In genomic region chr17:58005031-58005727, GRCh38 we compare ENCODE assay signal across 8 cellular contexts. TPM values are rescaled to one million over a fixed set of nuclear protein-coding genes. Genes with fewer than 3 reads are reported as not detected.
A peak's percentile ranks its signal among the peaks of the same experiment; 100 is the strongest.
DNase-seq lines count a peak whose midpoint lies in the region; ATAC-seq, FAIRE-seq and TF ChIP-seq lines count a peak whose summit lies in the region.

No MANE protein-coding gene starts in this region.

- in situ Hi-C loops in GM12878 (cut with MboI): no loop called here

- no peak for DNase-seq in AG10803 (ENCODE audit: low read depth)
- no peak for DNase-seq in GM12878 (ENCODE audit: low read depth, low spot score)
- no peak for DNase-seq in RPMI8226

- TF ChIP-seq CTCF in AG10803 (conservative IDR thresholded peaks at IDR 0.05; ENCODE audit: low read length): no peak; the same call in 1 of the 2 replicates
- no peak for TF ChIP-seq CTCF in GM12878 (IDR thresholded peaks at IDR 0.05 in 2 of 3, conservative IDR thresholded peaks at IDR 0.05 in 1 of 3; ENCODE audit: control insufficient read depth in 2 of 3, extremely low read depth in 1 of 3, insufficient read depth in 1 of 3, low read depth in 3 of 3, low read length in 3 of 3)

- H3K9ac ChIP-seq in HUES6 (ENCODE audit: low read length) (peak overlapping the region; percentile 96), GM12878 (ENCODE audit: control insufficient read depth, insufficient read depth, low read length) (peak overlapping the region; percentile 95), muscle layer of colon (ENCODE audit: low read length) (peak overlapping the region; percentile 100)

- H4K20me1 ChIP-seq in GM12878 (ENCODE audit: control insufficient read depth, insufficient read depth): peaks cover 2% of the 10 kb centered on the region; the same call in 1 of the 2 replicates

- peak; percentile 44; the same call in 1 of the 2 replicates for TF ChIP-seq POLR2A in GM12878 (IDR thresholded peaks at IDR 0.05; ENCODE audit: low read depth, low read length)

- H3K27me3 ChIP-seq in HUES6 (ENCODE audit: control insufficient read depth, insufficient read depth, low read length) (no peaks in the 10 kb centered on the region), GM12878 (replicated peaks in 1 of 2; ENCODE audit: control insufficient read depth in 2 of 2, insufficient read depth in 2 of 2, low read length in 1 of 2) (no peaks in the 10 kb centered on the region), muscle layer of colon (ENCODE audit: control insufficient read depth in 1 of 2, insufficient read depth in 2 of 2, low read length in 2 of 2) (no peaks in the 10 kb centered on the region)

- H3K79me2 ChIP-seq in GM12878 (ENCODE audit: control insufficient read depth, insufficient read depth, low read length): peaks cover 61% of the 10 kb centered on the region

- H3K4me3 ChIP-seq in AG10803 (ENCODE audit: low read length): peak overlapping the region; percentile 100
- H3K4me3 ChIP-seq in HUES6 (ENCODE audit: low read depth, low read length): peak overlapping the region; percentile 86
- H3K4me3 ChIP-seq in GM12878: peak overlapping the region; percentile 98
- H3K4me3 ChIP-seq in muscle layer of colon (ENCODE audit: low read depth in 1 of 2, low read length in 2 of 2): peak overlapping the region in 1 of 2 donors; percentile 99

- no TSS peak for BruUV-seq in GM12878 (replicated peaks; lab: Mats Ljungman, UMichigan)

- ATAC-seq in GM12878 (no peak), GM19324 (IDR thresholded peaks at IDR 0.05; ENCODE audit: low FRiP score, unreplicated experiment) (no peak), GM19397 (IDR thresholded peaks at IDR 0.05; ENCODE audit: unreplicated experiment) (no peak), GM21360 (IDR thresholded peaks at IDR 0.05; ENCODE audit: unreplicated experiment) (no peak)

- POLR2A ChIA-PET in GM12878 (lab: Charles Lee): interaction anchor here (2.6 to 2.9 kb wide), 3 partner anchors 15 to 155 kb away, joined by 10 to 21 read pairs (median 18); partner anchors contain the start of genes DYNLL2 and MRPS23

- H3K36me3 ChIP-seq in HUES6 (ENCODE audit: control insufficient read depth, insufficient read depth, low read length) (peaks cover 59% of the 10 kb centered on the region), GM12878 (ENCODE audit: control insufficient read depth in 2 of 2, insufficient read depth in 2 of 2, low read length in 1 of 2) (peaks cover 1 to 30% of the 10 kb centered on the region in 2 experiments; a peak in 3 of 4 replicates), muscle layer of colon (ENCODE audit: insufficient read depth, low read length) (peaks cover 44% of the 10 kb centered on the region)

- CTCF ChIA-PET in GM12878 (lab: Yijun Ruan, JAX): interaction anchor here (1.9 to 19.6 kb wide), 2 partner anchors 10 to 149 kb away, joined by 6 to 708 read pairs; partner anchors contain the start of gene MRPS23

- H3K4me2 ChIP-seq in GM12878 (ENCODE audit: control insufficient read depth, insufficient read depth): peak overlapping the region; percentile 75

- intact Hi-C loops in GM12878 (cut with micrococcal nuclease; ENCODE audit: unreplicated experiment): no loop called here

- H3K4me1 ChIP-seq in HUES6 (ENCODE audit: control insufficient read depth, insufficient read depth, low read length): peaks cover 16% of the 10 kb centered on the region
- peaks cover 8% of the 10 kb centered on the region; the same call in 1 of the 2 replicates for H3K4me1 ChIP-seq in GM12878 (ENCODE audit: control insufficient read depth, insufficient read depth, low read length)
- H3K4me1 ChIP-seq in muscle layer of colon (ENCODE audit: insufficient read depth, low read length): peaks cover 37% of the 10 kb centered on the region

- H3K9me3 ChIP-seq in HUES6 (ENCODE audit: control insufficient read depth, insufficient read depth, low read depth, low read length) (no peaks in the 10 kb centered on the region), GM12878 (replicated peaks; ENCODE audit: control insufficient read depth, insufficient read depth, low read length) (no peaks in the 10 kb centered on the region), muscle layer of colon (ENCODE audit: low read length) (no peaks in the 10 kb centered on the region)

- RAD21 ChIA-PET in GM12878 (lab: Charles Lee; ENCODE audit: unreplicated experiment): interaction anchor here (0.6 to 3.2 kb wide), 2 partner anchors 8 to 17 kb away, joined by 3 to 22 read pairs; no protein-coding TSS in a partner anchor

- peak; percentile 72 for FAIRE-seq in GM12878 (lab: Jason Lieb, UNC)

- H3K27ac ChIP-seq in HUES6 (ENCODE audit: low read depth, low read length) (no peak overlapping the region), GM12878 (ENCODE audit: control insufficient read depth, insufficient read depth) (no peak overlapping the region), muscle layer of colon (ENCODE audit: low read depth, low read length) (no peak overlapping the region)

- no peak for TF ChIP-seq EP300 in GM12878 (IDR thresholded peaks at IDR 0.05; ENCODE audit: borderline replicate concordance in 1 of 2, control insufficient read depth in 1 of 2, low read depth in 2 of 2, low read length in 2 of 2)

- WGBS in GM12878 (ENCODE audit: insufficient coverage, insufficient replicate concordance, low lambda C conversion rate, missing lambda C conversion rate): 6% methylated on average over 12 of the region's 12 CpGs

- H2AFZ ChIP-seq in GM12878 (ENCODE audit: control insufficient read depth, low read depth, low read length): no peak overlapping the region

- SMC1A ChIA-PET in GM12878 (lab: Charles Lee; ENCODE audit: uncharacterized antibody, unreplicated experiment): interaction anchor here (3.1 kb wide), 1 partner anchor 8 kb away, joined by 13 read pairs; no protein-coding TSS in a partner anchor

- no peak for TF ChIP-seq RAD21 in GM12878 (IDR thresholded peaks at IDR 0.05; ENCODE audit: insufficient read depth, low read depth, low read length)

TF ChIP-seq in GM12878, 131 proteins besides CTCF, POLR2A, EP300 and RAD21 (continues in another document):
- TF ChIP-seq PAX5 (IDR thresholded peaks at IDR 0.05; ENCODE audit: borderline replicate concordance, low read depth, low read length) (no peak), POLR2AphosphoS5 (IDR thresholded peaks at IDR 0.05; ENCODE audit: low read length) (peak; percentile 76), JUNB (IDR thresholded peaks at IDR 0.05) (no peak)

RNA-seq across cellular contexts. Expression of gene SRSF1, which starts 1.9 kb away (rescaled TPM):
- 908 and 925 TPM in 2 replicates for total RNA-seq in GM12878 (2013; cell fraction: nucleolus; rRNA removed)
- 386 and 445 TPM in 2 replicates for total RNA-seq in GM12878 (2014; rRNA removed)
- total RNA-seq in GM12878 (2014; rRNA removed; fragmentation: Illumina TruSeq; extraction: Trizol): 449 and 474 TPM in 2 replicates
- 429 and 438 TPM in 2 replicates for total RNA-seq in GM12878 (2021)
- polyA plus RNA-seq in GM12878 (2011; ENCODE audit: low read depth): 92.6 TPM
- polyA plus RNA-seq in GM12878 (2011; rRNA removed): 451 and 626 TPM in 2 replicates
- polyA plus RNA-seq in GM12878 (2011; cell fraction: cytosol; rRNA removed): 202 and 387 TPM in 2 replicates
- polyA plus RNA-seq in GM12878 (2011; cell fraction: nucleus; rRNA removed): 1,046 and 1,298 TPM in 2 replicates
- 174 and 210 TPM in 2 replicates for polyA plus RNA-seq in GM12878 (2012)
- 377 and 464 TPM in 2 replicates for polyA plus RNA-seq in GM12878 (2014; fragmentation: Illumina TruSeq; extraction: Trizol)
- polyA plus RNA-seq in GM12878 (2014; fragmentation: Nextera tagmentation; extraction: Ambion mirVana): 100 to 1,000 TPM; 101 to 104 TPM
- 392 and 421 TPM in 2 replicates for polyA plus RNA-seq in GM12878 (2014; rRNA removed)
- 100 to 1,000 TPM; 387 to 420 TPM for polyA plus RNA-seq in GM12878 (2016; fragmentation: Nextera tagmentation; extraction: Ambion mirVana)
- polyA minus RNA-seq in GM12878 (2011; rRNA and poly(A)+ RNA removed): 321 and 353 TPM in 2 replicates
- polyA minus RNA-seq in GM12878 (2011; cell fraction: cytosol; rRNA and poly(A)+ RNA removed): 159 and 182 TPM in 2 replicates
- 566 and 707 TPM in 2 replicates for polyA minus RNA-seq in GM12878 (2011; cell fraction: nucleus; rRNA and poly(A)+ RNA removed)

RNA-seq across cellular contexts. Expression of gene VEZF1, which starts 17.1 kb away (rescaled TPM):
- 36.1 and 37.5 TPM in 2 replicates for total RNA-seq in GM12878 (2013; cell fraction: nucleolus; rRNA removed)
- total RNA-seq in GM12878 (2014; rRNA removed) (22.4 and 25.0 TPM in 2 replicates), GM12878 (2014; rRNA removed; fragmentation: Illumina TruSeq; extraction: Trizol) (23.4 and 23.7 TPM in 2 replicates), GM12878 (2021) (22.9 and 25.7 TPM in 2 replicates)
- polyA plus RNA-seq in GM12878 (2011; ENCODE audit: low read depth): 9.9 TPM
- polyA plus RNA-seq in GM12878 (2011; rRNA removed) (26.2 and 27.1 TPM in 2 replicates), GM12878 (2014; fragmentation: Illumina TruSeq; extraction: Trizol) (28.2 and 32.4 TPM in 2 replicates), GM12878 (2014; fragmentation: Nextera tagmentation; extraction: Ambion mirVana) (10 to 100 TPM in 1 of 2 experiments, 1 to 10 TPM in 1; 9.5 to 11.7 TPM), GM12878 (2014; rRNA removed) (13.7 and 15.1 TPM in 2 replicates), GM12878 (2016; fragmentation: Nextera tagmentation; extraction: Ambion mirVana) (10 to 100 TPM; 14.8 to 18.2 TPM)
- polyA plus RNA-seq in GM12878 (2011; cell fraction: cytosol; rRNA removed): 18.8 and 20.1 TPM in 2 replicates
- 26.6 and 31.7 TPM in 2 replicates for polyA plus RNA-seq in GM12878 (2011; cell fraction: nucleus; rRNA removed)
- 14.5 and 15.0 TPM in 2 replicates for polyA plus RNA-seq in GM12878 (2012)
- 39.4 and 50.4 TPM in 2 replicates for polyA minus RNA-seq in GM12878 (2011; rRNA and poly(A)+ RNA removed)
- 13.8 and 19.4 TPM in 2 replicates for polyA minus RNA-seq in GM12878 (2011; cell fraction: cytosol; rRNA and poly(A)+ RNA removed)
- polyA minus RNA-seq in GM12878 (2011; cell fraction: nucleus; rRNA and poly(A)+ RNA removed): 18.6 and 25.8 TPM in 2 replicates

RNA-seq across cellular contexts. Expression of gene CUEDC1, which starts 50.0 kb away (rescaled TPM):
- total RNA-seq in GM12878 (2013; cell fraction: nucleolus; rRNA removed): 2.4 and 2.9 TPM in 2 replicates
- total RNA-seq in GM12878 (2014; rRNA removed): 2.7 and 2.9 TPM in 2 replicates
- 4.1 and 6.3 TPM in 2 replicates for total RNA-seq in GM12878 (2014; rRNA removed; fragmentation: Illumina TruSeq; extraction: Trizol)
- 6.6 and 7.4 TPM in 2 replicates for total RNA-seq in GM12878 (2021)
- 0.16 TPM for polyA plus RNA-seq in GM12878 (2011; ENCODE audit: low read depth)
- 0.49 and 0.50 TPM in 2 replicates for polyA plus RNA-seq in GM12878 (2011; rRNA removed)
- 0.97 and 1.2 TPM in 2 replicates for polyA plus RNA-seq in GM12878 (2011; cell fraction: cytosol; rRNA removed)
- 3.0 and 4.4 TPM in 2 replicates for polyA plus RNA-seq in GM12878 (2011; cell fraction: nucleus; rRNA removed)
- polyA plus RNA-seq in GM12878 (2012): 0.45 and 0.54 TPM in 2 replicates
- polyA plus RNA-seq in GM12878 (2014; fragmentation: Illumina TruSeq; extraction: Trizol): 2.4 and 5.6 TPM in 2 replicates
- under 1 TPM; 0.24 to 0.80 TPM for polyA plus RNA-seq in GM12878 (2014; fragmentation: Nextera tagmentation; extraction: Ambion mirVana)
- polyA plus RNA-seq in GM12878 (2014; rRNA removed): 5.7 and 7.0 TPM in 2 replicates
- polyA plus RNA-seq in GM12878 (2016; fragmentation: Nextera tagmentation; extraction: Ambion mirVana): under 1 TPM; 0.55 to 0.71 TPM
- 0.22 and 0.72 TPM in 2 replicates for polyA minus RNA-seq in GM12878 (2011; rRNA and poly(A)+ RNA removed)
- polyA minus RNA-seq in GM12878 (2011; cell fraction: cytosol; rRNA and poly(A)+ RNA removed): 0.94 TPM in 1 of 2 replicates, not detected in the other
- polyA minus RNA-seq in GM12878 (2011; cell fraction: nucleus; rRNA and poly(A)+ RNA removed): 0.97 and 1.1 TPM in 2 replicates
